Comparison of ENCODE assay signal across 1 cellular context in genomic region chr2:97781981-97782380, GRCh38.
TF ChIP-seq lines count a peak whose summit lies in the region.

No MANE protein-coding gene starts in this region.

TF ChIP-seq in WTC11, 78 proteins besides CTCF, POLR2A, EP300 and RAD21 (continued from another document):
- TF ChIP-seq GABPB1 (CRISPR knock-in tag; IDR thresholded peaks at IDR 0.05) (no peak), ZNF219 (CRISPR knock-in tag; IDR thresholded peaks at IDR 0.05; ENCODE audit: borderline replicate concordance) (no peak), MXD4 (CRISPR knock-in tag; IDR thresholded peaks at IDR 0.05; ENCODE audit: borderline replicate concordance) (no peak), OVOL2 (CRISPR knock-in tag; IDR thresholded peaks at IDR 0.05; ENCODE audit: borderline replicate concordance) (no peak), TEAD1 (CRISPR knock-in tag; IDR thresholded peaks at IDR 0.05) (no peak)
- TF ChIP-seq, protein P1, sequence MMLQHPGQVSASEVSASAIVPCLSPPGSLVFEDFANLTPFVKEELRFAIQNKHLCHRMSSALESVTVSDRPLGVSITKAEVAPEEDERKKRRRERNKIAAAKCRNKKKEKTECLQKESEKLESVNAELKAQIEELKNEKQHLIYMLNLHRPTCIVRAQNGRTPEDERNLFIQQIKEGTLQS (CRISPR knock-in tag; conservative IDR thresholded peaks at IDR 0.05): no peak
- TF ChIP-seq, protein P2, sequence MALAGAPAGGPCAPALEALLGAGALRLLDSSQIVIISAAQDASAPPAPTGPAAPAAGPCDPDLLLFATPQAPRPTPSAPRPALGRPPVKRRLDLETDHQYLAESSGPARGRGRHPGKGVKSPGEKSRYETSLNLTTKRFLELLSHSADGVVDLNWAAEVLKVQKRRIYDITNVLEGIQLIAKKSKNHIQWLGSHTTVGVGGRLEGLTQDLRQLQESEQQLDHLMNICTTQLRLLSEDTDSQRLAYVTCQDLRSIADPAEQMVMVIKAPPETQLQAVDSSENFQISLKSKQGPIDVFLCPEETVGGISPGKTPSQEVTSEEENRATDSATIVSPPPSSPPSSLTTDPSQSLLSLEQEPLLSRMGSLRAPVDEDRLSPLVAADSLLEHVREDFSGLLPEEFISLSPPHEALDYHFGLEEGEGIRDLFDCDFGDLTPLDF (CRISPR knock-in tag; IDR thresholded peaks at IDR 0.05): no peak
